Comparison of ENCODE assay signal across 9 cellular contexts in genomic region chr1:162530318-162530984, GRCh38. TPM values are rescaled to one million over a fixed set of nuclear protein-coding genes. Genes with fewer than 3 reads are reported as not detected.
A peak's percentile ranks its signal among the peaks of the same experiment; 100 is the strongest.
DNase-seq lines count a peak whose midpoint lies in the region; ATAC-seq and TF ChIP-seq lines count a peak whose summit lies in the region.
"Had no signal": no experiment of that assay in that cellular context is flagged by ENCODE, and none has a peak within 500 bp of the region (broad histone marks: within the 10 kb centered on the region; RNA-seq: fewer than 3 reads in every experiment).

No MANE protein-coding gene starts in this region.

- no peak overlapping the region for H3K4me3 ChIP-seq in OCI-LY7 (ENCODE audit: low read depth, low read length, poor library complexity, severe bottlenecking)
- H3K4me3 ChIP-seq in upper lobe of right lung = no peak overlapping the region
- no peak overlapping the region for H3K4me3 ChIP-seq in WERI-Rb-1 (ENCODE audit: low read depth, low read length)

- CTCF ChIA-PET in OCI-LY7 (lab: Charles Lee; ENCODE audit: unreplicated experiment) = no interaction called here
- CTCF ChIA-PET in activated naive CD4-positive, alpha-beta T cell treated with anti-CD3 and anti-CD28 coated beads, Interleukin-2, amount 10 ng/mL, durations not matched to agents 7 days and 5 days (lab: Charles Lee) = no interaction called here

- H3K27ac ChIP-seq in OCI-LY7 (ENCODE audit: low read depth, low read length, poor library complexity, severe bottlenecking) = no peak overlapping the region
- peak overlapping the region; percentile 25 for H3K27ac ChIP-seq in upper lobe of right lung
- no peak overlapping the region for H3K27ac ChIP-seq in WERI-Rb-1
- H3K27ac ChIP-seq: VCaP had no signal

- DNase-seq in SIG-M5 treated with dmso at 0.1 percent for 504 hours (lab: John Stamatoyannopoulos, UW; ENCODE audit: unreplicated experiment) (peak; percentile 45), SIG-M5 (lab: John Stamatoyannopoulos, UW) (no peak), OCI-LY7 (ENCODE audit: low spot score) (peak; percentile 44), upper lobe of right lung (no peak), WERI-Rb-1 (no peak)
- DNase-seq in activated CD4-positive, alpha-beta T cell treated with anti-CD3 and anti-CD28 coated beads, Interleukin-2, amount 50 U/mL, for 1 hour = no peak
- DNase-seq in activated naive CD4-positive, alpha-beta T cell treated with anti-CD3 and anti-CD28 coated beads, Interleukin-2, amount 10 ng/mL, durations not matched to agents 7 days and 5 days = no peak

- intact Hi-C loops in OCI-LY7 (cut with micrococcal nuclease; ENCODE audit: unreplicated experiment) = no loop called here
- intact Hi-C loops in upper lobe of right lung (cut with DNase I) = no loop called here

- ATAC-seq in HG03045 (IDR thresholded peaks at IDR 0.05; ENCODE audit: unreplicated experiment) = peak; percentile 94
- ATAC-seq in upper lobe of right lung = peak; percentile 61

- no peaks in the 10 kb centered on the region for H3K79me2 ChIP-seq in OCI-LY7 (ENCODE audit: insufficient read depth, low read depth, low read length)

- H3K9me3 Mint-ChIP-seq in activated naive CD4-positive, alpha-beta T cell treated with anti-CD3 and anti-CD28 coated beads, Interleukin-2, amount 10 ng/mL, durations not matched to agents 7 days and 5 days = no peaks in the 10 kb centered on the region

- no peaks in the 10 kb centered on the region for H3K4me1 Mint-ChIP-seq in activated naive CD4-positive, alpha-beta T cell treated with anti-CD3 and anti-CD28 coated beads, Interleukin-2, amount 10 ng/mL, durations not matched to agents 7 days and 5 days

- H4K20me1 ChIP-seq in OCI-LY7 (ENCODE audit: insufficient read depth, low read length) = peaks cover 7% of the 10 kb centered on the region; the same call in 1 of the 2 replicates

- H3K27ac Mint-ChIP-seq in activated naive CD4-positive, alpha-beta T cell treated with anti-CD3 and anti-CD28 coated beads, Interleukin-2, amount 10 ng/mL, durations not matched to agents 7 days and 5 days = no peak overlapping the region

- H3K9me3 ChIP-seq in OCI-LY7 (ENCODE audit: low read length) (no peaks in the 10 kb centered on the region), upper lobe of right lung (no peaks in the 10 kb centered on the region), WERI-Rb-1 (ENCODE audit: severe bottlenecking) (no peaks in the 10 kb centered on the region)

- H3K4me1 ChIP-seq in OCI-LY7 (ENCODE audit: insufficient read depth, low read length, poor library complexity, severe bottlenecking) = peaks cover 11% of the 10 kb centered on the region
- no peaks in the 10 kb centered on the region for H3K4me1 ChIP-seq in upper lobe of right lung

- H3K4me3 Mint-ChIP-seq in activated naive CD4-positive, alpha-beta T cell treated with anti-CD3 and anti-CD28 coated beads, Interleukin-2, amount 10 ng/mL, durations not matched to agents 7 days and 5 days = no peak overlapping the region

- no TSS peak for BruUV-seq in OCI-LY7 (replicated peaks; lab: Mats Ljungman, UMichigan)

- H3K27me3 ChIP-seq in upper lobe of right lung = no peaks in the 10 kb centered on the region
- H3K27me3 ChIP-seq in WERI-Rb-1 (ENCODE audit: insufficient read depth, low read depth, severe bottlenecking) = no peaks in the 10 kb centered on the region

- H3K36me3 ChIP-seq in OCI-LY7 (ENCODE audit: insufficient read depth, low read length) (peaks cover 43% of the 10 kb centered on the region), upper lobe of right lung (peaks cover 20% of the 10 kb centered on the region), WERI-Rb-1 (peaks cover 4% of the 10 kb centered on the region; the same call in 1 of the 2 replicates)

- POLR2A ChIA-PET in OCI-LY7 (lab: Charles Lee) = interaction anchor here (0.6 kb wide), 2 partner anchors 83 to 384 kb away, joined by 3 to 4 read pairs; no protein-coding TSS in a partner anchor

- TF ChIP-seq CTCF in OCI-LY7 (conservative IDR thresholded peaks at IDR 0.05; ENCODE audit: low read length) (no peak), upper lobe of right lung (IDR thresholded peaks at IDR 0.05) (no peak), WERI-Rb-1 (IDR thresholded peaks at IDR 0.05; ENCODE audit: low read depth, low read length) (no peak)

- no peaks in the 10 kb centered on the region for H3K27me3 Mint-ChIP-seq in activated naive CD4-positive, alpha-beta T cell treated with anti-CD3 and anti-CD28 coated beads, Interleukin-2, amount 10 ng/mL, durations not matched to agents 7 days and 5 days

- 0 out of 2 replicates have a peak overlapping the region, but pooled peaks have one; percentile 8 for H3K4me2 ChIP-seq in OCI-LY7 (ENCODE audit: low read length)

- H3K9me2 ChIP-seq in OCI-LY7 (ENCODE audit: insufficient read depth, low read length) = no peaks in the 10 kb centered on the region

- H3K36me3 Mint-ChIP-seq in activated naive CD4-positive, alpha-beta T cell treated with anti-CD3 and anti-CD28 coated beads, Interleukin-2, amount 10 ng/mL, durations not matched to agents 7 days and 5 days = peaks cover 17% of the 10 kb centered on the region

- H2AFZ ChIP-seq in OCI-LY7 (ENCODE audit: low read length) = no peak overlapping the region

RNA-seq across cellular contexts. Expression of gene UAP1, which starts 31.1 kb away (rescaled TPM):
- total RNA-seq in OCI-LY7 (2014; rRNA removed; shearing (Covaris generic)) = 30.0 and 32.1 TPM in 2 replicates
- total RNA-seq in OCI-LY7 (2022) (39.0 and 41.2 TPM in 2 replicates), upper lobe of right lung (35.0 TPM)

RNA-seq across cellular contexts. Expression of gene UHMK1, which starts 32.8 kb away (rescaled TPM):
- total RNA-seq in OCI-LY7 (2014; rRNA removed; shearing (Covaris generic)) = 27.7 and 27.8 TPM in 2 replicates
- total RNA-seq in OCI-LY7 (2022) = 33.8 and 35.7 TPM in 2 replicates
- total RNA-seq in upper lobe of right lung = 53.6 TPM

Comparison
In these comparisons a context has a peak if more than half of its experiments do, and no peak if none do; other contexts are left out.
1. DNase-seq: peak in SIG-M5 treated with dmso at 0.1 percent for 504 hours (single experiment) and OCI-LY7 (single experiment); none in SIG-M5 (single experiment), upper lobe of right lung (single experiment), WERI-Rb-1 (single experiment), activated CD4-positive, alpha-beta T cell treated with anti-CD3 and anti-CD28 coated beads, Interleukin-2, amount 50 U/mL, for 1 hour (single experiment) and activated naive CD4-positive, alpha-beta T cell treated with anti-CD3 and anti-CD28 coated beads, Interleukin-2, amount 10 ng/mL, durations not matched to agents 7 days and 5 days (single experiment).